ENCODE assay signal across 10 cellular contexts in the genomic region with DNA sequence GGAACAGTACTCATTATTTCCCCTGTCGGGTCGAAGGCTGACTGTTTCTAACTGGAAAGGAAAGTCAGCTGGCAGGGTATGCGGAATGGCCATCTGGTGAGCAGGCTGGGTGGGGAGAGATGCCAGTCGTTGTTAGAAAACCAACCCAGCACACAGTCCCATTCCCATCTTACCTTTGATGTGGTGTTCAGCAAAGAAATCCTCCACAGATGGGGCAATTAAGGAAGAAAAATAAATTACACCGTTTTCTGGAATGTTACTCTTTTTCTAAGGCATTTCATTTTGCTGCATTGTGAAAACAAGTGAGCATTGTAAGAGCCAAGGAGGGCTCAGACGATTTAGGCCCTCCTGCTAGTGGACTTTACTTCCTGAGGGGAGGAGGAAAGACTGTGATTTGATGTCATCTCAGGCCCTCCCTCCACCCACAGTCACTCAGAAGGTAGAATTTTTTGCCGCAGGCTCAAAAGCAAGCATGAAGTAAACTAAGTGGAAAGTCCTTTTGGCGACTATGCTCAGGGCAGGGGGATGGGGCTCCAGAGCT. TPM values are rescaled to one million over a fixed set of nuclear protein-coding genes. Genes with fewer than 3 reads are reported as not detected.
A peak's percentile ranks its signal among the peaks of the same experiment; 100 is the strongest.
DNase-seq lines count a peak whose midpoint lies in the region; ATAC-seq and TF ChIP-seq lines count a peak whose summit lies in the region.
"Had no signal": no experiment of that assay in that cellular context is flagged by ENCODE, and none has a peak within 500 bp of the region (broad histone marks: within the 10 kb centered on the region; RNA-seq: fewer than 3 reads in every experiment).

A gene (minus strand): TSS at position 335 of the 541 bp plus-strand sequence. CDS start 1,703 bp downstream, outside the sequence.

- H3K36me3 ChIP-seq in kidney epithelial cell (ENCODE audit: control insufficient read depth, insufficient read depth, low read length), result peaks cover 3% of the 10 kb centered on the region

- no peaks in the 10 kb centered on the region for H3K27me3 ChIP-seq in kidney epithelial cell (ENCODE audit: control insufficient read depth, insufficient read depth, low read length)

- peaks cover 42% of the 10 kb centered on the region for H3K4me1 Mint-ChIP-seq in stimulated activated memory B cell treated with anti-CD40 and anti-IgM and Interleukin-4, amounts not matched to agents 10 μg/mL and 1 μg/mL and 100 μg/mL, for 72 hours

- DNase-seq in HFF-Myc (ENCODE audit: extremely low read depth, low read depth) (peak; percentile 52), cardiac fibroblast (ENCODE audit: low read depth in 2 of 2) (peak; percentile 51 to 67), kidney epithelial cell (ENCODE audit: low read depth) (peak; percentile 49), posterior cingulate gyrus (no peak), midbrain (lab: John Stamatoyannopoulos, UW) (no peak)
- DNase-seq: activated gamma-delta T cell, NCI-H510A had no signal

- TF ChIP-seq CTCF in HFF-Myc (IDR thresholded peaks at IDR 0.05; ENCODE audit: low read depth, low read length, missing control alignments) (no peak), cardiac fibroblast (IDR thresholded peaks at IDR 0.05; ENCODE audit: low read depth, low read length) (no peak), kidney epithelial cell (IDR thresholded peaks at IDR 0.05; ENCODE audit: insufficient read depth, low read length, poor library complexity, severe bottlenecking) (no peak)

- H3K27me3 Mint-ChIP-seq in stimulated activated memory B cell treated with anti-CD40 and anti-IgM and Interleukin-4, amounts not matched to agents 10 μg/mL and 1 μg/mL and 100 μg/mL, for 72 hours, result no peaks in the 10 kb centered on the region

- no peaks in the 10 kb centered on the region for H3K9me3 Mint-ChIP-seq in stimulated activated memory B cell treated with anti-CD40 and anti-IgM and Interleukin-4, amounts not matched to agents 10 μg/mL and 1 μg/mL and 100 μg/mL, for 72 hours

- peak within 1 kb of the TSS; percentile 41 for H3K4me3 Mint-ChIP-seq in stimulated activated memory B cell treated with anti-CD40 and anti-IgM and Interleukin-4, amounts not matched to agents 10 μg/mL and 1 μg/mL and 100 μg/mL, for 72 hours

- H3K4me3 ChIP-seq in HFF-Myc (replicated peaks; ENCODE audit: low read depth, low read length) (peak within 1 kb of the TSS; percentile 38), cardiac fibroblast (replicated peaks in 1 of 2; ENCODE audit: low read depth in 2 of 2, low read length in 2 of 2) (peak within 1 kb of the TSS; percentile 19 to 33), kidney epithelial cell (ENCODE audit: low read depth, low read length) (peak within 1 kb of the TSS; percentile 32)

- no peak for ATAC-seq in stimulated activated memory B cell treated with anti-CD40 and anti-IgM and Interleukin-4, amounts not matched to agents 10 μg/mL and 1 μg/mL and 100 μg/mL, for 72 hours
- ATAC-seq in GM21526 (IDR thresholded peaks at IDR 0.05; ENCODE audit: low FRiP score, unreplicated experiment) (no peak), HG02884 (IDR thresholded peaks at IDR 0.05; ENCODE audit: unreplicated experiment) (no peak)

- H3K36me3 Mint-ChIP-seq in stimulated activated memory B cell treated with anti-CD40 and anti-IgM and Interleukin-4, amounts not matched to agents 10 μg/mL and 1 μg/mL and 100 μg/mL, for 72 hours, result peaks cover 52% of the 10 kb centered on the region

- intact Hi-C loops in posterior cingulate gyrus (cut with DNase I), result no loop called here

- H3K27ac Mint-ChIP-seq in stimulated activated memory B cell treated with anti-CD40 and anti-IgM and Interleukin-4, amounts not matched to agents 10 μg/mL and 1 μg/mL and 100 μg/mL, for 72 hours, result no peak within 1 kb of the TSS

RNA-seq across cellular contexts. Expression of the gene that starts here (rescaled TPM):
- 15.4 and 25.4 TPM in 2 replicates for total RNA-seq in kidney epithelial cell

Comparison
In these comparisons a context has a peak if more than half of its experiments do, and no peak if none do; other contexts are left out.
1. DNase-seq: peak in HFF-Myc (single experiment), cardiac fibroblast (2 of 2) and kidney epithelial cell (single experiment); none in posterior cingulate gyrus (0 of 10) and midbrain (single experiment).
2. Peak in every context shown above with its lines, with median percentiles within 50 percentile points of each other: H3K4me3 ChIP-seq.